In the genomic region with DNA sequence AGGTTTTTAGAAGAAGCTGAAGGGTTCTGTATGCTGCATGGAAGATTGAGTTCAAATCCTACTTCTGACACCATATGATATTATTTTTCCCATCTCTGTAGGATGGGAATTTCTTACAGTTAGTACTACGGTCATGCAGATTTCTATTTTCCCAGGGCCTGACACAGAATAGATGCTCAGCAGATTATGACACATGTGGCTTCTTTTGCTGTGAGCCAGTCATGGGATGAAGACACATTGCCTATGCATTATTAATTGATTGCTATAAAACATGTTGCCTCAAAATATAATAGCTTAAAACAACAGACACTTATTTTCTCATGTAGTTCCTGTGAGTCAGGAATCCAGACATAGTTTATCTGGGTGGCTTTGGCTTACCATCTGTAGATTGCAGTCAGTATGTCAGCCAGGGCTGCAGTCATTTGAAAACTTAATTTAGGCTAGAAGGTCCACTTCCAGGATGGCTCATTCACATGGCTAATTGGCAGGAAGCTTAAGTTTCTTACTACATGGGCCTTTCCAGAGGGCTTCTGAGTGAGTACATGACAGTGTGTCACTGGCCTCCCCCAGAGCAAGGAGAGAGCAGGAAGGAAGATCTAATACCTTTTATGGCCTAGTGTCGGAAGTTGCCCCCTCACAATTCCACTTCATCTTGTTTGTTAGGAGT, we compare ENCODE assay signal across 1 cellular context.
TF ChIP-seq lines count a peak whose summit lies in the region.

No MANE protein-coding gene starts in this region.

TF ChIP-seq in K562, 482 proteins besides CTCF, POLR2A, EP300 and RAD21 (continues in another document):
- TF ChIP-seq SMARCE1 (IDR thresholded peaks at IDR 0.05): 0 out of 2 replicates have a peak, but pooled peaks have one; percentile 30
- no peak for TF ChIP-seq NONO (IDR thresholded peaks at IDR 0.05; ENCODE audit: low read depth in 2 of 2, low read length in 1 of 2)
- TF ChIP-seq TFAM (CRISPR knock-in tag; conservative IDR thresholded peaks at IDR 0.05): no peak
- TF ChIP-seq KAT8 (IDR thresholded peaks at IDR 0.05; ENCODE audit: low read depth): no peak
- TF ChIP-seq SMARCC2 (IDR thresholded peaks at IDR 0.05; ENCODE audit: low read depth): peak; percentile 39; the same call in 1 of the 2 replicates
- no peak for TF ChIP-seq TSC22D4 (tag; IDR thresholded peaks at IDR 0.05)
- peak; percentile 58 for TF ChIP-seq MEIS2 (IDR thresholded peaks at IDR 0.05; ENCODE audit: partially characterized antibody)
- TF ChIP-seq NFIC (IDR thresholded peaks at IDR 0.05): 0 out of 2 replicates have a peak, but pooled peaks have one; percentile 20
- no peak for TF ChIP-seq NRF1 (conservative IDR thresholded peaks at IDR 0.05 in 1 of 2, IDR thresholded peaks at IDR 0.05 in 1 of 2)
- TF ChIP-seq ZNF589 (CRISPR knock-in tag; IDR thresholded peaks at IDR 0.05; ENCODE audit: low read depth): peak; percentile 14; the same call in 1 of the 2 replicates
- TF ChIP-seq FOXP1 (CRISPR knock-in tag; IDR thresholded peaks at IDR 0.05): no peak
- 0 out of 2 replicates have a peak, but pooled peaks have one; percentile 19 for TF ChIP-seq SP1 (CRISPR knock-in tag; IDR thresholded peaks at IDR 0.05)
- no peak for TF ChIP-seq NR2C2 (CRISPR knock-in tag; IDR thresholded peaks at IDR 0.05)
- TF ChIP-seq NR2C2 (tag; IDR thresholded peaks at IDR 0.05): no peak
- 0 out of 4 replicates have a peak, but pooled peaks of 1 of the 2 experiments have one; percentile 13 for TF ChIP-seq TBL1XR1 (IDR thresholded peaks at IDR 0.05; ENCODE audit: low read length in 2 of 2)
- no peak for TF ChIP-seq ZSCAN32 (CRISPR knock-in tag; IDR thresholded peaks at IDR 0.05)
- TF ChIP-seq, protein P1, sequence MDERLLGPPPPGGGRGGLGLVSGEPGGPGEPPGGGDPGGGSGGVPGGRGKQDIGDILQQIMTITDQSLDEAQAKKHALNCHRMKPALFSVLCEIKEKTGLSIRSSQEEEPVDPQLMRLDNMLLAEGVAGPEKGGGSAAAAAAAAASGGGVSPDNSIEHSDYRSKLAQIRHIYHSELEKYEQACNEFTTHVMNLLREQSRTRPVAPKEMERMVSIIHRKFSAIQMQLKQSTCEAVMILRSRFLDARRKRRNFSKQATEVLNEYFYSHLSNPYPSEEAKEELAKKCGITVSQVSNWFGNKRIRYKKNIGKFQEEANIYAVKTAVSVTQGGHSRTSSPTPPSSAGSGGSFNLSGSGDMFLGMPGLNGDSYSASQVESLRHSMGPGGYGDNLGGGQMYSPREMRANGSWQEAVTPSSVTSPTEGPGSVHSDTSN (CRISPR knock-in tag; IDR thresholded peaks at IDR 0.05; ENCODE audit: low read depth): no peak
- TF ChIP-seq, protein P1 (tag; conservative IDR thresholded peaks at IDR 0.05; ENCODE audit: low read depth): no peak
- TF ChIP-seq SNRNP70 (optimal IDR thresholded peaks at IDR 0.05; ENCODE audit: low read depth, low read length): no peak
- TF ChIP-seq, protein P2, sequence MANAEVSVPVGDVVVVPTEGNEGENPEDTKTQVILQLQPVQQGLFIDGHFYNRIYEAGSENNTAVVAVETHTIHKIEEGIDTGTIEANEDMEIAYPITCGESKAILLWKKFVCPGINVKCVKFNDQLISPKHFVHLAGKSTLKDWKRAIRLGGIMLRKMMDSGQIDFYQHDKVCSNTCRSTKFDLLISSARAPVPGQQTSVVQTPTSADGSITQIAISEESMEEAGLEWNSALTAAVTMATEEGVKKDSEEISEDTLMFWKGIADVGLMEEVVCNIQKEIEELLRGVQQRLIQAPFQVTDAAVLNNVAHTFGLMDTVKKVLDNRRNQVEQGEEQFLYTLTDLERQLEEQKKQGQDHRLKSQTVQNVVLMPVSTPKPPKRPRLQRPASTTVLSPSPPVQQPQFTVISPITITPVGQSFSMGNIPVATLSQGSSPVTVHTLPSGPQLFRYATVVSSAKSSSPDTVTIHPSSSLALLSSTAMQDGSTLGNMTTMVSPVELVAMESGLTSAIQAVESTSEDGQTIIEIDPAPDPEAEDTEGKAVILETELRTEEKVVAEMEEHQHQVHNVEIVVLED (CRISPR knock-in tag; IDR thresholded peaks at IDR 0.05): no peak
- TF ChIP-seq ZFP36 (IDR thresholded peaks at IDR 0.05; ENCODE audit: low read depth, low read length, partially characterized antibody): peak; percentile 63
- peak; percentile 66 for TF ChIP-seq ETV5 (CRISPR knock-in tag; IDR thresholded peaks at IDR 0.05; ENCODE audit: low read depth)
- no peak for TF ChIP-seq HMG20B (CRISPR knock-in tag; IDR thresholded peaks at IDR 0.05)
- TF ChIP-seq ETV6 (IDR thresholded peaks at IDR 0.05; ENCODE audit: borderline replicate concordance in 1 of 2, low read depth in 2 of 2, low read length in 1 of 2): 0 out of 4 replicates have a peak, but pooled peaks have one; percentile 18 to 23
- TF ChIP-seq ETV6 (CRISPR knock-in tag; IDR thresholded peaks at IDR 0.05; ENCODE audit: borderline replicate concordance): no peak
- peak; percentile 51; the same call in 1 of the 2 replicates for TF ChIP-seq LCOR (CRISPR knock-in tag; IDR thresholded peaks at IDR 0.05)
- TF ChIP-seq, protein P3, sequence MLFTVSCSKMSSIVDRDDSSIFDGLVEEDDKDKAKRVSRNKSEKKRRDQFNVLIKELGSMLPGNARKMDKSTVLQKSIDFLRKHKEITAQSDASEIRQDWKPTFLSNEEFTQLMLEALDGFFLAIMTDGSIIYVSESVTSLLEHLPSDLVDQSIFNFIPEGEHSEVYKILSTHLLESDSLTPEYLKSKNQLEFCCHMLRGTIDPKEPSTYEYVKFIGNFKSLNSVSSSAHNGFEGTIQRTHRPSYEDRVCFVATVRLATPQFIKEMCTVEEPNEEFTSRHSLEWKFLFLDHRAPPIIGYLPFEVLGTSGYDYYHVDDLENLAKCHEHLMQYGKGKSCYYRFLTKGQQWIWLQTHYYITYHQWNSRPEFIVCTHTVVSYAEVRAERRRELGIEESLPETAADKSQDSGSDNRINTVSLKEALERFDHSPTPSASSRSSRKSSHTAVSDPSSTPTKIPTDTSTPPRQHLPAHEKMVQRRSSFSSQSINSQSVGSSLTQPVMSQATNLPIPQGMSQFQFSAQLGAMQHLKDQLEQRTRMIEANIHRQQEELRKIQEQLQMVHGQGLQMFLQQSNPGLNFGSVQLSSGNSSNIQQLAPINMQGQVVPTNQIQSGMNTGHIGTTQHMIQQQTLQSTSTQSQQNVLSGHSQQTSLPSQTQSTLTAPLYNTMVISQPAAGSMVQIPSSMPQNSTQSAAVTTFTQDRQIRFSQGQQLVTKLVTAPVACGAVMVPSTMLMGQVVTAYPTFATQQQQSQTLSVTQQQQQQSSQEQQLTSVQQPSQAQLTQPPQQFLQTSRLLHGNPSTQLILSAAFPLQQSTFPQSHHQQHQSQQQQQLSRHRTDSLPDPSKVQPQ (CRISPR knock-in tag; IDR thresholded peaks at IDR 0.05; ENCODE audit: borderline replicate concordance): no peak
- peak; percentile 59 for TF ChIP-seq TCF3 (CRISPR knock-in tag; IDR thresholded peaks at IDR 0.05)
- peak; percentile 73 for TF ChIP-seq ZNF121 (CRISPR knock-in tag; conservative IDR thresholded peaks at IDR 0.05)
- peak; percentile 50; the same call in 1 of the 2 replicates for TF ChIP-seq SMARCA4 (IDR thresholded peaks at IDR 0.05)
- TF ChIP-seq SRF (CRISPR knock-in tag; IDR thresholded peaks at IDR 0.05): peak; percentile 92 to 97
- TF ChIP-seq, protein P4, sequence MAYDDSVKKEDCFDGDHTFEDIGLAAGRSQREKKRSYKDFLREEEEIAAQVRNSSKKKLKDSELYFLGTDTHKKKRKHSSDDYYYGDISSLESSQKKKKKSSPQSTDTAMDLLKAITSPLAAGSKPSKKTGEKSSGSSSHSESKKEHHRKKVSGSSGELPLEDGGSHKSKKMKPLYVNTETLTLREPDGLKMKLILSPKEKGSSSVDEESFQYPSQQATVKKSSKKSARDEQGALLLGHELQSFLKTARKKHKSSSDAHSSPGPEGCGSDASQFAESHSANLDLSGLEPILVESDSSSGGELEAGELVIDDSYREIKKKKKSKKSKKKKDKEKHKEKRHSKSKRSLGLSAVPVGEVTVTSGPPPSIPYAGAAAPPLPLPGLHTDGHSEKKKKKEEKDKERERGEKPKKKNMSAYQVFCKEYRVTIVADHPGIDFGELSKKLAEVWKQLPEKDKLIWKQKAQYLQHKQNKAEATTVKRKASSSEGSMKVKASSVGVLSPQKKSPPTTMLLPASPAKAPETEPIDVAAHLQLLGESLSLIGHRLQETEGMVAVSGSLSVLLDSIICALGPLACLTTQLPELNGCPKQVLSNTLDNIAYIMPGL (CRISPR knock-in tag; IDR thresholded peaks at IDR 0.05): no peak
- TF ChIP-seq ZNF778 (CRISPR knock-in tag; IDR thresholded peaks at IDR 0.05): no peak
- TF ChIP-seq, protein P5, sequence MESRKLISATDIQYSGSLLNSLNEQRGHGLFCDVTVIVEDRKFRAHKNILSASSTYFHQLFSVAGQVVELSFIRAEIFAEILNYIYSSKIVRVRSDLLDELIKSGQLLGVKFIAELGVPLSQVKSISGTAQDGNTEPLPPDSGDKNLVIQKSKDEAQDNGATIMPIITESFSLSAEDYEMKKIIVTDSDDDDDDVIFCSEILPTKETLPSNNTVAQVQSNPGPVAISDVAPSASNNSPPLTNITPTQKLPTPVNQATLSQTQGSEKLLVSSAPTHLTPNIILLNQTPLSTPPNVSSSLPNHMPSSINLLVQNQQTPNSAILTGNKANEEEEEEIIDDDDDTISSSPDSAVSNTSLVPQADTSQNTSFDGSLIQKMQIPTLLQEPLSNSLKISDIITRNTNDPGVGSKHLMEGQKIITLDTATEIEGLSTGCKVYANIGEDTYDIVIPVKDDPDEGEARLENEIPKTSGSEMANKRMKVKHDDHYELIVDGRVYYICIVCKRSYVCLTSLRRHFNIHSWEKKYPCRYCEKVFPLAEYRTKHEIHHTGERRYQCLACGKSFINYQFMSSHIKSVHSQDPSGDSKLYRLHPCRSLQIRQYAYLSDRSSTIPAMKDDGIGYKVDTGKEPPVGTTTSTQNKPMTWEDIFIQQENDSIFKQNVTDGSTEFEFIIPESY (CRISPR knock-in tag; IDR thresholded peaks at IDR 0.05): no peak
- no peak for TF ChIP-seq PML (IDR thresholded peaks at IDR 0.05; ENCODE audit: low read length)
- TF ChIP-seq MCM7 (IDR thresholded peaks at IDR 0.05): no peak
- no peak for TF ChIP-seq HDAC8 (tag; IDR thresholded peaks at IDR 0.05)
- TF ChIP-seq CCNT2 (IDR thresholded peaks at IDR 0.05; ENCODE audit: borderline replicate concordance, extremely low read depth, insufficient read length, low read depth, low read length): no peak
- no peak for TF ChIP-seq BRD4 (IDR thresholded peaks at IDR 0.05)
- TF ChIP-seq, protein P6, sequence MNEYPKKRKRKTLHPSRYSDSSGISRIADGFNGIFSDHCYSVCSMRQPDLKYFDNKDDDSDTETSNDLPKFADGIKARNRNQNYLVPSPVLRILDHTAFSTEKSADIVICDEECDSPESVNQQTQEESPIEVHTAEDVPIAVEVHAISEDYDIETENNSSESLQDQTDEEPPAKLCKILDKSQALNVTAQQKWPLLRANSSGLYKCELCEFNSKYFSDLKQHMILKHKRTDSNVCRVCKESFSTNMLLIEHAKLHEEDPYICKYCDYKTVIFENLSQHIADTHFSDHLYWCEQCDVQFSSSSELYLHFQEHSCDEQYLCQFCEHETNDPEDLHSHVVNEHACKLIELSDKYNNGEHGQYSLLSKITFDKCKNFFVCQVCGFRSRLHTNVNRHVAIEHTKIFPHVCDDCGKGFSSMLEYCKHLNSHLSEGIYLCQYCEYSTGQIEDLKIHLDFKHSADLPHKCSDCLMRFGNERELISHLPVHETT (CRISPR knock-in tag; conservative IDR thresholded peaks at IDR 0.05 in 1 of 2, IDR thresholded peaks at IDR 0.05 in 1 of 2): 0 out of 4 replicates have a peak, but pooled peaks of 1 of the 2 experiments have one; percentile 22
- peak; percentile 94 for TF ChIP-seq FOSL1 (tag; conservative IDR thresholded peaks at IDR 0.05)
- TF ChIP-seq, protein P7, sequence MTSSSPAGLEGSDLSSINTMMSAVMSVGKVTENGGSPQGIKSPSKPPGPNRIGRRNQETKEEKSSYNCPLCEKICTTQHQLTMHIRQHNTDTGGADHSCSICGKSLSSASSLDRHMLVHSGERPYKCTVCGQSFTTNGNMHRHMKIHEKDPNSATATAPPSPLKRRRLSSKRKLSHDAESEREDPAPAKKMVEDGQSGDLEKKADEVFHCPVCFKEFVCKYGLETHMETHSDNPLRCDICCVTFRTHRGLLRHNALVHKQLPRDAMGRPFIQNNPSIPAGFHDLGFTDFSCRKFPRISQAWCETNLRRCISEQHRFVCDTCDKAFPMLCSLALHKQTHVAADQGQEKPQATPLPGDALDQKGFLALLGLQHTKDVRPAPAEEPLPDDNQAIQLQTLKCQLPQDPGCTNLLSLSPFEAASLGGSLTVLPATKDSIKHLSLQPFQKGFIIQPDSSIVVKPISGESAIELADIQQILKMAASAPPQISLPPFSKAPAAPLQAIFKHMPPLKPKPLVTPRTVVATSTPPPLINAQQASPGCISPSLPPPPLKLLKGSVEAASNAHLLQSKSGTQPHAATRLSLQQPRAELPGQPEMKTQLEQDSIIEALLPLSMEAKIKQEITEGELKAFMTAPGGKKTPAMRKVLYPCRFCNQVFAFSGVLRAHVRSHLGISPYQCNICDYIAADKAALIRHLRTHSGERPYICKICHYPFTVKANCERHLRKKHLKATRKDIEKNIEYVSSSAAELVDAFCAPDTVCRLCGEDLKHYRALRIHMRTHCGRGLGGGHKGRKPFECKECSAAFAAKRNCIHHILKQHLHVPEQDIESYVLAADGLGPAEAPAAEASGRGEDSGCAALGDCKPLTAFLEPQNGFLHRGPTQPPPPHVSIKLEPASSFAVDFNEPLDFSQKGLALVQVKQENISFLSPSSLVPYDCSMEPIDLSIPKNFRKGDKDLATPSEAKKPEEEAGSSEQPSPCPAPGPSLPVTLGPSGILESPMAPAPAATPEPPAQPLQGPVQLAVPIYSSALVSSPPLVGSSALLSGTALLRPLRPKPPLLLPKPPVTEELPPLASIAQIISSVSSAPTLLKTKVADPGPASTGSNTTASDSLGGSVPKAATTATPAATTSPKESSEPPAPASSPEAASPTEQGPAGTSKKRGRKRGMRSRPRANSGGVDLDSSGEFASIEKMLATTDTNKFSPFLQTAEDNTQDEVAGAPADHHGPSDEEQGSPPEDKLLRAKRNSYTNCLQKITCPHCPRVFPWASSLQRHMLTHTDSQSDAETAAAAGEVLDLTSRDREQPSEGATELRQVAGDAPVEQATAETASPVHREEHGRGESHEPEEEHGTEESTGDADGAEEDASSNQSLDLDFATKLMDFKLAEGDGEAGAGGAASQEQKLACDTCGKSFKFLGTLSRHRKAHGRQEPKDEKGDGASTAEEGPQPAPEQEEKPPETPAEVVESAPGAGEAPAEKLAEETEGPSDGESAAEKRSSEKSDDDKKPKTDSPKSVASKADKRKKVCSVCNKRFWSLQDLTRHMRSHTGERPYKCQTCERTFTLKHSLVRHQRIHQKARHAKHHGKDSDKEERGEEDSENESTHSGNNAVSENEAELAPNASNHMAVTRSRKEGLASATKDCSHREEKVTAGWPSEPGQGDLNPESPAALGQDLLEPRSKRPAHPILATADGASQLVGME (CRISPR knock-in tag; IDR thresholded peaks at IDR 0.05): no peak
- 0 out of 2 replicates have a peak, but pooled peaks have one; percentile 50 for TF ChIP-seq JUN (IDR thresholded peaks at IDR 0.05; ENCODE audit: borderline replicate concordance, low read depth, low read length)
- TF ChIP-seq JUN (CRISPR knock-in tag; IDR thresholded peaks at IDR 0.05; ENCODE audit: borderline replicate concordance): no peak
- TF ChIP-seq NFIX (CRISPR knock-in tag; IDR thresholded peaks at IDR 0.05; ENCODE audit: low read depth): no peak
